8 cellular contexts compared by ENCODE assay signal in the genomic region with DNA sequence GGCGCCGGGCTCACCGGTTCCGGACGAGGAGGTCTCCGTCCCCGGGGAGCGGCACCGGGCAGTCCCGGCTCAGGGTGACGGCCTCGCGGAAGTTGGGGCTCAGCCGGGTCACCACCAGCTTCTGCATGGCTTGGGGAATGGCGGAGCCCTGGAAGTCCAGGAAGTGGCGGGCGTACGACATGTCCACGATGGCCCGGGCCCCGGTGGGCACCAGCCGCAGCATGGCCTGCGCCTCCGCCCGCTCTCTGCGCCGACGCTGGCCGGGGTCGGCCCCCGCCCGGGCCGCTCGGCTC. TPM values are rescaled to one million over a fixed set of nuclear protein-coding genes. Genes with fewer than 3 reads are reported as not detected.
A peak's percentile ranks its signal among the peaks of the same experiment; 100 is the strongest.
DNase-seq lines count a peak whose midpoint lies in the region; ATAC-seq and TF ChIP-seq lines count a peak whose summit lies in the region.

No MANE protein-coding gene starts in this region.

- no peaks in the 10 kb centered on the region for H3K36me3 ChIP-seq in HAP-1 (replicated peaks)
- no peaks in the 10 kb centered on the region for H3K36me3 ChIP-seq in prostate gland

- TF ChIP-seq CTCF in epithelial cell of proximal tubule (conservative IDR thresholded peaks at IDR 0.05; ENCODE audit: low read depth, low read length): no peak
- no peak for TF ChIP-seq CTCF in prostate gland (IDR thresholded peaks at IDR 0.05)
- no peak for TF ChIP-seq CTCF in endothelial cell (IDR thresholded peaks at IDR 0.05; ENCODE audit: unreplicated experiment)

- peak; percentile 17 for ATAC-seq in GM18502 (IDR thresholded peaks at IDR 0.05; ENCODE audit: poor library complexity, unreplicated experiment)

- TF ChIP-seq POLR2A in prostate gland (IDR thresholded peaks at IDR 0.05): peak; percentile 47

- H3K4me1 Mint-ChIP-seq in endothelial cell (ENCODE audit: unreplicated experiment): peaks cover 51% of the 10 kb centered on the region

- H3K27me3 ChIP-seq in HAP-1 (ENCODE audit: low read depth) (no peaks in the 10 kb centered on the region), prostate gland (replicated peaks; ENCODE audit: insufficient read depth) (no peaks in the 10 kb centered on the region)

- peaks cover 28% of the 10 kb centered on the region for H3K4me1 ChIP-seq in HAP-1
- peaks cover 4% of the 10 kb centered on the region for H3K4me1 ChIP-seq in prostate gland (replicated peaks)

- peak overlapping the region; percentile 57 for H3K4me3 ChIP-seq in HAP-1
- H3K4me3 ChIP-seq in epithelial cell of proximal tubule (ENCODE audit: low read depth, low read length): peak overlapping the region; percentile 90
- peak overlapping the region; percentile 92 to 97 for H3K4me3 ChIP-seq in prostate gland

- 0% methylated on average over 11 of the region's 34 CpGs for WGBS in prostate gland

- H3K36me3 Mint-ChIP-seq in endothelial cell (ENCODE audit: low read depth, unreplicated experiment): peaks cover 17% of the 10 kb centered on the region

- H3K27ac ChIP-seq in prostate gland: peak overlapping the region; percentile 95 to 97

- no peaks in the 10 kb centered on the region; the same call in 1 of the 2 replicates for H3K9me3 ChIP-seq in HAP-1
- H3K9me3 ChIP-seq in prostate gland: no peaks in the 10 kb centered on the region

- H3K27ac Mint-ChIP-seq in endothelial cell (ENCODE audit: unreplicated experiment): no peak overlapping the region

- DNase-seq in HAP-1 (ENCODE audit: low spot score in 2 of 2): no peak
- DNase-seq in epithelial cell of proximal tubule (ENCODE audit: low read depth): no peak
- no peak for DNase-seq in prostate gland (ENCODE audit: low spot score)
- DNase-seq in occipital lobe (lab: John Stamatoyannopoulos, UW): no peak
- no peak for DNase-seq in SKM-1 (lab: John Stamatoyannopoulos, UW; ENCODE audit: unreplicated experiment)
- no peak for DNase-seq in endothelial cell (ENCODE audit: low spot score)

- in situ Hi-C loops in HAP-1 (cut with MboI; ENCODE audit: low sequenced_read_pairs): no loop called here

- peaks cover 31% of the 10 kb centered on the region for H3K27me3 Mint-ChIP-seq in endothelial cell (ENCODE audit: unreplicated experiment)

- intact Hi-C loops in prostate gland (cut with DNase I): loop anchor here (5.0 to 10.0 kb wide), 4 partner anchors 39 to 1236 kb away; partner anchors contain the start of gene CNDP2

- H3K4me3 Mint-ChIP-seq in endothelial cell (ENCODE audit: unreplicated experiment): no peak overlapping the region

- H3K9me3 Mint-ChIP-seq in endothelial cell (ENCODE audit: unreplicated experiment): no peaks in the 10 kb centered on the region

TF ChIP-seq in PFSK-1, 5 proteins besides CTCF, POLR2A, EP300 and RAD21:
- TF ChIP-seq FOXP2 (optimal IDR thresholded peaks at IDR 0.05; ENCODE audit: borderline replicate concordance, extremely low read depth, extremely low read length, insufficient read depth) (peak; percentile 10), SIN3A (IDR thresholded peaks at IDR 0.05; ENCODE audit: borderline replicate concordance, insufficient read depth, low read length) (no peak)
TF ChIP-seq in PFSK-1: peak in this region for 1.

RNA-seq across cellular contexts. Expression of gene PTGR3, which starts 0.2 kb away (rescaled TPM):
- polyA plus RNA-seq in PFSK-1 (2012; ENCODE audit: insufficient read length, low read depth): 4.6 TPM
- 7.8 and 11.8 TPM in 2 replicates for total RNA-seq in epithelial cell of proximal tubule
- total RNA-seq in prostate gland: 10 to 100 TPM; 25.6 to 32.2 TPM
- total RNA-seq in occipital lobe: 11.7 TPM
- 26.3 TPM for total RNA-seq in endothelial cell (ENCODE audit: unreplicated experiment)

RNA-seq across cellular contexts. Expression of gene TSHZ1, which starts 1.8 kb away (rescaled TPM):
- 4.4 TPM for polyA plus RNA-seq in PFSK-1 (2012; ENCODE audit: insufficient read length, low read depth)
- 4.9 and 5.1 TPM in 2 replicates for total RNA-seq in epithelial cell of proximal tubule
- total RNA-seq in prostate gland: 10 to 100 TPM; 18.2 to 48.6 TPM
- 4.1 TPM for total RNA-seq in occipital lobe
- 16.3 TPM for total RNA-seq in endothelial cell (ENCODE audit: unreplicated experiment)
